Comparison of ENCODE assay signal across 8 cellular contexts in genomic region chr2:231673348-231673770, GRCh38. TPM values are rescaled to one million over a fixed set of nuclear protein-coding genes. Genes with fewer than 3 reads are reported as not detected.
DNase-seq lines count a peak whose midpoint lies in the region; TF ChIP-seq lines count a peak whose summit lies in the region.

No MANE protein-coding gene starts in this region.

- H3K9ac ChIP-seq in skeletal muscle satellite cell (ENCODE audit: low read depth, low read length): peak overlapping the region; percentile 81

- peak overlapping the region; percentile 81 for H3K4me2 ChIP-seq in skeletal muscle satellite cell (ENCODE audit: low read length)

- DNase-seq in Peyer's patch: peak; percentile 19 to 87 (median 78)
- peak; percentile 68 for DNase-seq in glutamatergic neuron
- no peak for DNase-seq in CD8-positive, alpha-beta memory T cell
- no peak for DNase-seq in superior temporal gyrus (ENCODE audit: extremely low spot score)
- no peak for DNase-seq in amniotic stem cell (lab: John Stamatoyannopoulos, UW)
- DNase-seq in HEK293T (ENCODE audit: extremely low spot score): no peak

- H3K27me3 Mint-ChIP-seq in glutamatergic neuron (ENCODE audit: unreplicated experiment): peaks cover 19% of the 10 kb centered on the region
- peaks cover 0 to 4% of the 10 kb centered on the region in 2 donors for H3K27me3 Mint-ChIP-seq in CD8-positive, alpha-beta memory T cell

- H3K9me3 Mint-ChIP-seq in glutamatergic neuron (ENCODE audit: unreplicated experiment): peaks cover 12% of the 10 kb centered on the region
- no peaks in the 10 kb centered on the region for H3K9me3 Mint-ChIP-seq in CD8-positive, alpha-beta memory T cell

- TF ChIP-seq POLR2A in Peyer's patch (IDR thresholded peaks at IDR 0.05): no peak

- POLR2A ChIA-PET in HEK293 (lab: Yijun Ruan, JAX): interaction anchor here (0.7 to 2.1 kb wide), 6 partner anchors 25 to 64 kb away, joined by 3 to 7 read pairs (median 4); no protein-coding TSS in a partner anchor
- POLR2A ChIA-PET in CD8-positive, alpha-beta memory T cell (lab: Charles Lee): no interaction called here
- POLR2A ChIA-PET in HEK293T (lab: Yijun Ruan, JAX): interaction anchor here (0.7 to 6.6 kb wide), 8 partner anchors 8 to 111 kb away, joined by 3 to 65 read pairs (median 6); partner anchors contain the start of gene PTMA

- H3K27ac ChIP-seq in HEK293 (ENCODE audit: extremely low read depth, low read depth, low read length): peak overlapping the region; percentile 39
- peak overlapping the region; percentile 87 to 94 (median 90) for H3K27ac ChIP-seq in Peyer's patch
- no peak overlapping the region for H3K27ac ChIP-seq in CD8-positive, alpha-beta memory T cell (ENCODE audit: low read depth, low read length)

- H3K4me3 ChIP-seq in HEK293 (ENCODE audit: low read depth, low read length) (no peak overlapping the region), Peyer's patch (peak overlapping the region in 1 of 4 donors; percentile 9), skeletal muscle satellite cell (ENCODE audit: low read length) (peak overlapping the region; percentile 57)
- H3K4me3 ChIP-seq in CD8-positive, alpha-beta memory T cell (ENCODE audit: low read length): no peak overlapping the region

- CTCF ChIA-PET in HEK293 (lab: Yijun Ruan, JAX) (interaction anchor here (0.6 to 9.0 kb wide), 18 partner anchors 7 to 373 kb away, joined by 3 to 231 read pairs (median 6); no protein-coding TSS in a partner anchor), HEK293T (lab: Yijun Ruan, JAX) (interaction anchor here (0.6 to 6.9 kb wide), 9 partner anchors 14 to 110 kb away, joined by 3 to 136 read pairs (median 5); no protein-coding TSS in a partner anchor)
- CTCF ChIA-PET in CD8-positive, alpha-beta memory T cell (lab: Charles Lee): interaction anchor here (6.1 to 10.6 kb wide), 5 partner anchors 11 to 63 kb away, joined by 58 to 357 read pairs (median 88); partner anchors contain the start of gene PTMA

- H3K4me1 Mint-ChIP-seq in glutamatergic neuron (ENCODE audit: low read depth, unreplicated experiment): peaks cover 30% of the 10 kb centered on the region
- peaks cover 2 to 8% (median 5%) of the 10 kb centered on the region in 3 donors for H3K4me1 Mint-ChIP-seq in CD8-positive, alpha-beta memory T cell

- no peaks in the 10 kb centered on the region for H3K9me3 ChIP-seq in HEK293 (ENCODE audit: control insufficient read depth, insufficient read depth, low read depth, low read length)
- H3K9me3 ChIP-seq in Peyer's patch: no peaks in the 10 kb centered on the region
- H3K9me3 ChIP-seq in skeletal muscle satellite cell (replicated peaks; ENCODE audit: low read length): no peaks in the 10 kb centered on the region
- H3K9me3 ChIP-seq in CD8-positive, alpha-beta memory T cell (ENCODE audit: low read length): no peaks in the 10 kb centered on the region

- H3K36me3 Mint-ChIP-seq in glutamatergic neuron (ENCODE audit: unreplicated experiment): no peaks in the 10 kb centered on the region
- no peaks in the 10 kb centered on the region for H3K36me3 Mint-ChIP-seq in CD8-positive, alpha-beta memory T cell

- H3K36me3 ChIP-seq in HEK293 (ENCODE audit: control insufficient read depth in 2 of 2, insufficient read depth in 1 of 2, low read length in 2 of 2) (no peaks in the 10 kb centered on the region), Peyer's patch (no peaks in the 10 kb centered on the region), skeletal muscle satellite cell (ENCODE audit: insufficient read depth, low read length) (no peaks in the 10 kb centered on the region)
- H3K36me3 ChIP-seq in CD8-positive, alpha-beta memory T cell (ENCODE audit: insufficient read depth, low read length): no peaks in the 10 kb centered on the region

- no peak overlapping the region for H3K4me3 Mint-ChIP-seq in glutamatergic neuron (ENCODE audit: unreplicated experiment)
- H3K4me3 Mint-ChIP-seq in CD8-positive, alpha-beta memory T cell: no peak overlapping the region

- peak overlapping the region; percentile 98 for H3K27ac Mint-ChIP-seq in glutamatergic neuron (ENCODE audit: unreplicated experiment)
- peak overlapping the region in 1 of 8 donors; percentile 37 for H3K27ac Mint-ChIP-seq in CD8-positive, alpha-beta memory T cell

- TF ChIP-seq CTCF in HEK293 (tag by site-specific recombination; IDR thresholded peaks at IDR 0.05) (no peak), Peyer's patch (IDR thresholded peaks at IDR 0.05) (no peak), glutamatergic neuron (IDR thresholded peaks at IDR 0.05; ENCODE audit: partially characterized antibody, unreplicated experiment) (no peak)

- H3K4me1 ChIP-seq in HEK293 (ENCODE audit: control insufficient read depth, insufficient read depth, low read length) (no peaks in the 10 kb centered on the region), Peyer's patch (peaks cover 9 to 54% (median 36%) of the 10 kb centered on the region in 4 donors), skeletal muscle satellite cell (ENCODE audit: control insufficient read depth, insufficient read depth, low read length) (peaks cover 37% of the 10 kb centered on the region)
- H3K4me1 ChIP-seq in CD8-positive, alpha-beta memory T cell (ENCODE audit: insufficient read depth, low read length): peaks cover 7% of the 10 kb centered on the region

- no peaks in the 10 kb centered on the region for H3K27me3 ChIP-seq in Peyer's patch
- H3K27me3 ChIP-seq in skeletal muscle satellite cell (ENCODE audit: control insufficient read depth, insufficient read depth, low read length): no peaks in the 10 kb centered on the region
- H3K27me3 ChIP-seq in CD8-positive, alpha-beta memory T cell (ENCODE audit: insufficient read depth, low read length, poor library complexity, severe bottlenecking): no peaks in the 10 kb centered on the region

TF ChIP-seq in HEK293, 187 proteins besides CTCF, POLR2A, EP300 and RAD21 (continues in another document):
- TF ChIP-seq, protein P1, sequence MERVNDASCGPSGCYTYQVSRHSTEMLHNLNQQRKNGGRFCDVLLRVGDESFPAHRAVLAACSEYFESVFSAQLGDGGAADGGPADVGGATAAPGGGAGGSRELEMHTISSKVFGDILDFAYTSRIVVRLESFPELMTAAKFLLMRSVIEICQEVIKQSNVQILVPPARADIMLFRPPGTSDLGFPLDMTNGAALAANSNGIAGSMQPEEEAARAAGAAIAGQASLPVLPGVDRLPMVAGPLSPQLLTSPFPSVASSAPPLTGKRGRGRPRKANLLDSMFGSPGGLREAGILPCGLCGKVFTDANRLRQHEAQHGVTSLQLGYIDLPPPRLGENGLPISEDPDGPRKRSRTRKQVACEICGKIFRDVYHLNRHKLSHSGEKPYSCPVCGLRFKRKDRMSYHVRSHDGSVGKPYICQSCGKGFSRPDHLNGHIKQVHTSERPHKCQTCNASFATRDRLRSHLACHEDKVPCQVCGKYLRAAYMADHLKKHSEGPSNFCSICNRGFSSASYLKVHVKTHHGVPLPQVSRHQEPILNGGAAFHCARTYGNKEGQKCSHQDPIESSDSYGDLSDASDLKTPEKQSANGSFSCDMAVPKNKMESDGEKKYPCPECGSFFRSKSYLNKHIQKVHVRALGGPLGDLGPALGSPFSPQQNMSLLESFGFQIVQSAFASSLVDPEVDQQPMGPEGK (tag by site-specific recombination; IDR thresholded peaks at IDR 0.05): peak; percentile 70
- no peak for TF ChIP-seq ZNF140 (tag by site-specific recombination; IDR thresholded peaks at IDR 0.05)
- TF ChIP-seq ZNF629 (tag by site-specific recombination; IDR thresholded peaks at IDR 0.05): 0 out of 2 replicates have a peak, but pooled peaks have one; percentile 40
- TF ChIP-seq IKZF3 (tag by site-specific recombination; IDR thresholded peaks at IDR 0.05): peak; percentile 68
- no peak for TF ChIP-seq ZNF274 (IDR thresholded peaks at IDR 0.05; ENCODE audit: low read length)
- no peak for TF ChIP-seq ZNF274 (tag by site-specific recombination; IDR thresholded peaks at IDR 0.05; ENCODE audit: borderline replicate concordance)

TF ChIP-seq in HEK293T, 16 proteins besides CTCF, POLR2A, EP300 and RAD21:
- TF ChIP-seq BHLHE40 (IDR thresholded peaks at IDR 0.05; ENCODE audit: borderline replicate concordance): no peak
- TF ChIP-seq NFRKB (IDR thresholded peaks at IDR 0.05): no peak
- TF ChIP-seq SUZ12 (IDR thresholded peaks at IDR 0.05): no peak
- no peak for TF ChIP-seq HDGF (IDR thresholded peaks at IDR 0.05; ENCODE audit: borderline replicate concordance)
- no peak for TF ChIP-seq LEF1 (IDR thresholded peaks at IDR 0.05; ENCODE audit: borderline replicate concordance)
- no peak for TF ChIP-seq FOXK2 (IDR thresholded peaks at IDR 0.05)
- no peak for TF ChIP-seq FOXM1 (IDR thresholded peaks at IDR 0.05; ENCODE audit: borderline replicate concordance)
- no peak for TF ChIP-seq L3MBTL2 (conservative IDR thresholded peaks at IDR 0.05)
- TF ChIP-seq ELF4 (IDR thresholded peaks at IDR 0.05): no peak
- no peak for TF ChIP-seq CTBP1 (IDR thresholded peaks at IDR 0.05; ENCODE audit: borderline replicate concordance)
- no peak for TF ChIP-seq TARDBP (IDR thresholded peaks at IDR 0.05)
- TF ChIP-seq SP1 (IDR thresholded peaks at IDR 0.05): no peak
- TF ChIP-seq, protein P2, sequence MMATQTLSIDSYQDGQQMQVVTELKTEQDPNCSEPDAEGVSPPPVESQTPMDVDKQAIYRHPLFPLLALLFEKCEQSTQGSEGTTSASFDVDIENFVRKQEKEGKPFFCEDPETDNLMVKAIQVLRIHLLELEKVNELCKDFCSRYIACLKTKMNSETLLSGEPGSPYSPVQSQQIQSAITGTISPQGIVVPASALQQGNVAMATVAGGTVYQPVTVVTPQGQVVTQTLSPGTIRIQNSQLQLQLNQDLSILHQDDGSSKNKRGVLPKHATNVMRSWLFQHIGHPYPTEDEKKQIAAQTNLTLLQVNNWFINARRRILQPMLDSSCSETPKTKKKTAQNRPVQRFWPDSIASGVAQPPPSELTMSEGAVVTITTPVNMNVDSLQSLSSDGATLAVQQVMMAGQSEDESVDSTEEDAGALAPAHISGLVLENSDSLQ (IDR thresholded peaks at IDR 0.05): no peak
- no peak for TF ChIP-seq FOXA1 (IDR thresholded peaks at IDR 0.05)
- no peak for TF ChIP-seq ARNT (IDR thresholded peaks at IDR 0.05)
- no peak for TF ChIP-seq ZNF384 (IDR thresholded peaks at IDR 0.05)

RNA-seq across cellular contexts. Expression of gene PTMA, which starts 35.0 kb away (rescaled TPM):
- total RNA-seq in Peyer's patch (1,000 to 10,000 TPM in 1 of 4 donors, 100 to 1,000 TPM in 3; 316 to 1,049 (median 353) TPM), glutamatergic neuron (ENCODE audit: unreplicated experiment) (948 TPM)
- 761 and 825 TPM in 2 replicates for total RNA-seq in skeletal muscle satellite cell (2012; rRNA removed)
- total RNA-seq in CD8-positive, alpha-beta memory T cell: 1,000 to 10,000 TPM; 2,403 to 2,474 TPM
- 1,830 TPM for polyA plus RNA-seq in CD8-positive, alpha-beta memory T cell

Comparison
In these comparisons a context has a peak if more than half of its experiments do, and no peak if none do; other contexts are left out.
1. DNase-seq: peak in Peyer's patch (3 of 3) and glutamatergic neuron (single experiment); none in CD8-positive, alpha-beta memory T cell (0 of 5), superior temporal gyrus (single experiment), amniotic stem cell (single experiment) and HEK293T (single experiment).